In the genomic region with DNA sequence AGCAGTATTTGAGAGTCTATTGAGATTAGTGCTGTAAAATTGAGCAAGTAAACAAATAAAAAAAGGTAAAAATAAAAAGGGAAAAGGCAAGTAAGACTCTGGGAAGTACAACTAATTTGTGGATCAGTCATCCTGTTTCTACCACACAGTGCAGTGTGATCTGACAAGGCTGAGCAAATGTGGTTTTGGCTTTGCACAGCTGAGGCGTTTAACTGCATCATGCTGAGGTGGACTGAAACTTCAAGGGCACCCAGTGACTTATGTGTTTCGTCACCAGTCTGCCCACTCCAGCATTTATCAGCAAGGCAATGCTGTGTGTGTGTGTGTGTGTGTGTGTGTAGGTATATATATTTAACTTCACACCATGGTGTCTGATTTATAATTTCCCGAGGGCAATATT, we compare ENCODE assay signal across 9 cellular contexts.
DNase-seq lines count a peak whose midpoint lies in the region; ATAC-seq and TF ChIP-seq lines count a peak whose summit lies in the region.
"Had no signal": no experiment of that assay in that cellular context is flagged by ENCODE, and none has a peak within 500 bp of the region (broad histone marks: within the 10 kb centered on the region; RNA-seq: fewer than 3 reads in every experiment).

No MANE protein-coding gene starts in this region.

- no peak overlapping the region for H3K4me3 ChIP-seq in vagina

- CTCF ChIA-PET in activated CD8-positive, alpha-beta T cell treated with anti-CD3 and anti-CD28 coated beads, Interleukin-2, amount 10 ng/mL, durations not matched to agents 7 days and 5 days (lab: Charles Lee) = interaction anchor here (0.6 to 2.2 kb wide), 3 partner anchors 63 to 201 kb away, joined by 3 to 9 read pairs (median 3); no protein-coding TSS in a partner anchor

- H3K9me3 Mint-ChIP-seq in activated CD8-positive, alpha-beta T cell treated with anti-CD3 and anti-CD28 coated beads, Interleukin-2, amount 10 ng/mL, durations not matched to agents 7 days and 5 days (ENCODE audit: insufficient read depth) = no peaks in the 10 kb centered on the region

- DNase-seq in activated CD8-positive, alpha-beta T cell treated with anti-CD3 and anti-CD28 coated beads, Interleukin-2, amount 10 ng/mL, durations not matched to agents 7 days and 5 days = peak; percentile 80
- peak; percentile 70 to 82 (median 72) for DNase-seq in stimulated activated CD4-positive, alpha-beta T cell treated with anti-CD3 and anti-CD28 coated beads, Interleukin-12 subunit alpha, Interleukin-12 subunit beta, amount 100 ng/mL, for 48 hours (ENCODE audit: low read depth in 2 of 3, low spot score in 1 of 3)
- no peak for DNase-seq in AG20443 (ENCODE audit: low spot score)
- no peak for DNase-seq in globus pallidus (ENCODE audit: low spot score)
- DNase-seq in NCI-H1417 (lab: John Stamatoyannopoulos, UW) = no peak
- DNase-seq in vagina (ENCODE audit: extremely low spot score in 2 of 2) = no peak

- H3K4me3 Mint-ChIP-seq in activated CD8-positive, alpha-beta T cell treated with anti-CD3 and anti-CD28 coated beads, Interleukin-2, amount 10 ng/mL, durations not matched to agents 7 days and 5 days = no peak overlapping the region

- ATAC-seq in GM19328 (IDR thresholded peaks at IDR 0.05; ENCODE audit: unreplicated experiment) = peak; percentile 77
- ATAC-seq in HG03196 (IDR thresholded peaks at IDR 0.05; ENCODE audit: unreplicated experiment) = peak; percentile 91
- ATAC-seq in activated CD8-positive, alpha-beta T cell treated with anti-CD3 and anti-CD28 coated beads, Interleukin-2, amount 10 ng/mL, durations not matched to agents 7 days and 5 days = peak; percentile 95

- H3K9me3 ChIP-seq in vagina = no peaks in the 10 kb centered on the region

- intact Hi-C loops in vagina (cut with DNase I) = no loop called here

- no peak overlapping the region for H3K27ac ChIP-seq in vagina
- H3K27ac ChIP-seq: HL-60 had no signal

- no peaks in the 10 kb centered on the region for H3K4me1 ChIP-seq in vagina

- peaks cover 50% of the 10 kb centered on the region for H3K4me1 Mint-ChIP-seq in activated CD8-positive, alpha-beta T cell treated with anti-CD3 and anti-CD28 coated beads, Interleukin-2, amount 10 ng/mL, durations not matched to agents 7 days and 5 days (ENCODE audit: low read depth)

- H3K27me3 Mint-ChIP-seq in activated CD8-positive, alpha-beta T cell treated with anti-CD3 and anti-CD28 coated beads, Interleukin-2, amount 10 ng/mL, durations not matched to agents 7 days and 5 days (ENCODE audit: low read depth) = no peaks in the 10 kb centered on the region

- TF ChIP-seq CTCF in vagina (IDR thresholded peaks at IDR 0.05) = no peak

- POLR2A ChIA-PET in activated CD8-positive, alpha-beta T cell treated with anti-CD3 and anti-CD28 coated beads, Interleukin-2, amount 10 ng/mL, durations not matched to agents 7 days and 5 days (lab: Charles Lee) = interaction anchor here (0.9 kb wide), 1 partner anchor 112 kb away, joined by 3 read pairs; no protein-coding TSS in a partner anchor

- no peaks in the 10 kb centered on the region for H3K36me3 ChIP-seq in vagina

- no peak for TF ChIP-seq POLR2A in vagina (IDR thresholded peaks at IDR 0.05)

- peaks cover 16% of the 10 kb centered on the region for H3K36me3 Mint-ChIP-seq in activated CD8-positive, alpha-beta T cell treated with anti-CD3 and anti-CD28 coated beads, Interleukin-2, amount 10 ng/mL, durations not matched to agents 7 days and 5 days (ENCODE audit: low read depth)

- peak overlapping the region; percentile 78 for H3K27ac Mint-ChIP-seq in activated CD8-positive, alpha-beta T cell treated with anti-CD3 and anti-CD28 coated beads, Interleukin-2, amount 10 ng/mL, durations not matched to agents 7 days and 5 days

- no peaks in the 10 kb centered on the region for H3K27me3 ChIP-seq in vagina

Comparison
In these comparisons a context has a peak if more than half of its experiments do, and no peak if none do; other contexts are left out.
1. DNase-seq: peak in activated CD8-positive, alpha-beta T cell treated with anti-CD3 and anti-CD28 coated beads, Interleukin-2, amount 10 ng/mL, durations not matched to agents 7 days and 5 days (single experiment) and stimulated activated CD4-positive, alpha-beta T cell treated with anti-CD3 and anti-CD28 coated beads, Interleukin-12 subunit alpha, Interleukin-12 subunit beta, amount 100 ng/mL, for 48 hours (3 of 3); none in AG20443 (single experiment), globus pallidus (single experiment), NCI-H1417 (0 of 3) and vagina (0 of 2).
2. Peak in every context shown above with its lines, with median percentiles within 50 percentile points of each other: ATAC-seq.